9 cellular contexts compared by ENCODE assay signal in the genomic region with DNA sequence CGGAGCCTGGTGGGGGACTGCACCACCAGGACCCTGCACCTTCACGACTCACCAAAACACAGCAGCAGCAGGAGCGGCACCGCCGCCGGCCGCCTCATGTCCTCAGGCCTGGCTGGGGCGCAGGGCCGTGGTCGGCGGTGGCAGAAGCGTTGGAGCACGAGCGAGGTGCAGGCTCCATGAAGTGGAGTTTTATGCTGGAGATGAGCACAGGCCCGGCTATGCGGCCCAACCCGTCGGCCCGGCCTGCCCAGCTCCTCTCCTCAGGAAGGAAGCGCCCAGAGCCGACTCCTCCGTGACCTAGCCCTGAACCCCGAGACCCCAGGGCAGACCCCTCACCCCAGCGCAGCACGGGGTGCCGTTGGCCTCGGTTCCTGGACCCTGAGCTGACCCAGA. TPM values are rescaled to one million over a fixed set of nuclear protein-coding genes. Genes with fewer than 3 reads are reported as not detected.
DNase-seq lines count a peak whose midpoint lies in the region; ATAC-seq and TF ChIP-seq lines count a peak whose summit lies in the region.
"Had no signal": no experiment of that assay in that cellular context is flagged by ENCODE, and none has a peak within 500 bp of the region (broad histone marks: within the 10 kb centered on the region; RNA-seq: fewer than 3 reads in every experiment).

A gene (minus strand): TSS at position 162 of the 393 bp plus-strand sequence. CDS start 64 bp downstream, at position 98.

- in situ Hi-C loops in astrocyte of the spinal cord (cut with HindIII; ENCODE audit: low sequenced_read_pairs): no loop called here

- H3K4me1 ChIP-seq in lower lobe of right lung (peaks cover 29% of the 10 kb centered on the region), tibial artery (peaks cover 0 to 30% (median 13%) of the 10 kb centered on the region in 4 donors)

- H3K4me3 ChIP-seq in astrocyte of the spinal cord (ENCODE audit: low read depth, low read length): peak within 1 kb of the TSS; percentile 49
- H3K4me3 ChIP-seq in lower lobe of right lung: peak within 1 kb of the TSS; percentile 66
- peak within 1 kb of the TSS; percentile 61 to 67 for H3K4me3 ChIP-seq in tibial artery

- H3K27ac ChIP-seq in lower lobe of right lung (peak within 1 kb of the TSS; percentile 80), tibial artery (peak within 1 kb of the TSS; percentile 50 to 55)

- peaks cover 11% of the 10 kb centered on the region for H3K4me1 Mint-ChIP-seq in activated T-cell treated with anti-CD3 and anti-CD28 coated beads, Interleukin-2, amount 50 U/mL, for 72 hours (ENCODE audit: low read depth)

- H3K9me3 Mint-ChIP-seq in activated T-cell treated with anti-CD3 and anti-CD28 coated beads, Interleukin-2, amount 50 U/mL, for 72 hours: no peaks in the 10 kb centered on the region

- no peak for ATAC-seq in activated T-cell treated with anti-CD3 and anti-CD28 coated beads, Interleukin-2, amount 50 U/mL, for 72 hours (replicated peaks in 1 of 2)
- no peak for ATAC-seq in lower lobe of right lung

- peaks cover 6% of the 10 kb centered on the region for H3K27me3 Mint-ChIP-seq in activated T-cell treated with anti-CD3 and anti-CD28 coated beads, Interleukin-2, amount 50 U/mL, for 72 hours (ENCODE audit: low read depth)

- H3K36me3 ChIP-seq in lower lobe of right lung (no peaks in the 10 kb centered on the region), tibial artery (no peaks in the 10 kb centered on the region)

- intact Hi-C loops in lower lobe of right lung (cut with DNase I): no loop called here
- intact Hi-C loops in tibial artery (cut with DNase I; ENCODE audit: low total_unique reads): no loop called here

- no peaks in the 10 kb centered on the region for H3K9me3 ChIP-seq in lower lobe of right lung
- H3K9me3 ChIP-seq in tibial artery: no peaks in the 10 kb centered on the region

- H3K36me3 Mint-ChIP-seq in activated T-cell treated with anti-CD3 and anti-CD28 coated beads, Interleukin-2, amount 50 U/mL, for 72 hours (ENCODE audit: insufficient read depth in 2 of 2): no peaks in the 10 kb centered on the region

- TF ChIP-seq CTCF in astrocyte of the spinal cord (IDR thresholded peaks at IDR 0.05; ENCODE audit: low read depth, low read length): no peak
- TF ChIP-seq CTCF in lower lobe of right lung (IDR thresholded peaks at IDR 0.05): no peak
- no peak for TF ChIP-seq CTCF in tibial artery (IDR thresholded peaks at IDR 0.05)

- no peak for DNase-seq in activated T-cell treated with anti-CD3 and anti-CD28 coated beads, Interleukin-2, amount 50 U/mL, for 72 hours
- no peak for DNase-seq in activated T-cell treated with anti-CD3 and anti-CD28 coated beads for 4 hours
- DNase-seq in astrocyte of the spinal cord (ENCODE audit: low read depth, low spot score): no peak
- no peak for DNase-seq in lower lobe of right lung
- peak in 1 of 2 donors; percentile 59 for DNase-seq in tibial artery
- no peak for DNase-seq in islet precursor cell
- no peak for DNase-seq in activated gamma-delta T cell treated with Interleukin-2 at 50 U/mL for 16 hours
- no peak for DNase-seq in activated CD8-positive, alpha-beta memory T cell treated with anti-CD3 and anti-CD28 coated beads, Interleukin-2, amount 50 U/mL, for 4 hours
- DNase-seq: DMS79 treated with DMSO at 0.1 percent for 48 hours had no signal

- peak within 1 kb of the TSS; percentile 83 to 85 for H3K4me3 Mint-ChIP-seq in activated T-cell treated with anti-CD3 and anti-CD28 coated beads, Interleukin-2, amount 50 U/mL, for 72 hours

- H3K27me3 ChIP-seq in lower lobe of right lung (ENCODE audit: low read depth) (peaks cover 6% of the 10 kb centered on the region), tibial artery (peaks cover 0 to 30% of the 10 kb centered on the region in 2 donors)

- H3K27ac Mint-ChIP-seq in activated T-cell treated with anti-CD3 and anti-CD28 coated beads, Interleukin-2, amount 50 U/mL, for 72 hours: peak within 1 kb of the TSS; percentile 68

RNA-seq across cellular contexts. Expression of the gene that starts here (rescaled TPM):
- 1 to 10 TPM; 7.6 to 8.8 TPM for total RNA-seq in activated T-cell treated with anti-CD3 and anti-CD28 coated beads, Interleukin-2, amount 50 U/mL, for 72 hours
- 1.3 TPM for total RNA-seq in lower lobe of right lung
